In genomic region chr3:4976109-4976508, GRCh38 we compare ENCODE assay signal across 2 cellular contexts.
TF ChIP-seq lines count a peak whose summit lies in the region.

No MANE protein-coding gene starts in this region.

TF ChIP-seq in GM23338, 12 proteins besides CTCF, POLR2A, EP300 and RAD21:
- TF ChIP-seq JUNB (IDR thresholded peaks at IDR 0.05; ENCODE audit: unreplicated experiment) (no peak), REST (IDR thresholded peaks at IDR 0.05; ENCODE audit: unreplicated experiment) (no peak), NANOG (IDR thresholded peaks at IDR 0.05; ENCODE audit: borderline replicate concordance) (no peak), CREB1 (CRISPR knock-in tag; IDR thresholded peaks at IDR 0.05; ENCODE audit: low read depth) (0 out of 2 replicates have a peak, but pooled peaks have one; percentile 13)

TF ChIP-seq in K562, 482 proteins besides CTCF, POLR2A, EP300 and RAD21 (continues in another document):
- peak; percentile 38; the same call in 1 of the 2 replicates for TF ChIP-seq PTRF (tag; IDR thresholded peaks at IDR 0.05)
- TF ChIP-seq MITF (IDR thresholded peaks at IDR 0.05) = no peak
- peak; percentile 99 for TF ChIP-seq CEBPG (CRISPR knock-in tag; IDR thresholded peaks at IDR 0.05)
- peak in 1 of 2 experiments; percentile 99; a peak in 2 of 4 replicates for TF ChIP-seq CEBPG (tag; conservative IDR thresholded peaks at IDR 0.05 in 1 of 2, IDR thresholded peaks at IDR 0.05 in 1 of 2)
- peak; percentile 78 for TF ChIP-seq ZNF24 (IDR thresholded peaks at IDR 0.05)
- no peak for TF ChIP-seq SNIP1 (IDR thresholded peaks at IDR 0.05; ENCODE audit: low read depth)
- TF ChIP-seq HCFC1 (IDR thresholded peaks at IDR 0.05; ENCODE audit: low read depth, low read length) = peak; percentile 51
- no peak for TF ChIP-seq NFIX (CRISPR knock-in tag; IDR thresholded peaks at IDR 0.05; ENCODE audit: low read depth)
- peak; percentile 80; the same call in 1 of the 2 replicates for TF ChIP-seq XRCC5 (IDR thresholded peaks at IDR 0.05; ENCODE audit: low read depth, low read length)
- TF ChIP-seq DIDO1 (tag; IDR thresholded peaks at IDR 0.05; ENCODE audit: low read depth) = 0 out of 2 replicates have a peak, but pooled peaks have one; percentile 46
- peak; percentile 89 for TF ChIP-seq ZNF449 (CRISPR knock-in tag; IDR thresholded peaks at IDR 0.05)
- no peak for TF ChIP-seq FOXJ3 (CRISPR knock-in tag; IDR thresholded peaks at IDR 0.05)
- peak; percentile 63 for TF ChIP-seq CREB3L1 (IDR thresholded peaks at IDR 0.05; ENCODE audit: borderline replicate concordance, low read depth)
- 0 out of 2 replicates have a peak, but pooled peaks have one; percentile 27 for TF ChIP-seq ZNF764 (CRISPR knock-in tag; IDR thresholded peaks at IDR 0.05; ENCODE audit: low read depth)
- peak; percentile 70 for TF ChIP-seq DPF2 (IDR thresholded peaks at IDR 0.05)
- no peak for TF ChIP-seq POLR3G (IDR thresholded peaks at IDR 0.05; ENCODE audit: extremely low read depth, insufficient read length, insufficient replicate concordance)
- TF ChIP-seq ZNF740 (CRISPR knock-in tag; IDR thresholded peaks at IDR 0.05) = no peak
- TF ChIP-seq ZNF740 (tag; IDR thresholded peaks at IDR 0.05) = 0 out of 4 replicates have a peak, but pooled peaks of 1 of the 2 experiments have one; percentile 60
- 0 out of 2 replicates have a peak, but pooled peaks have one; percentile 3 for TF ChIP-seq ZBTB40 (IDR thresholded peaks at IDR 0.05)
- no peak for TF ChIP-seq ZBTB40 (CRISPR knock-in tag; IDR thresholded peaks at IDR 0.05)
- TF ChIP-seq SAFB (IDR thresholded peaks at IDR 0.05; ENCODE audit: borderline replicate concordance, low read depth, low read length) = no peak
- TF ChIP-seq ZBTB17 (CRISPR knock-in tag; IDR thresholded peaks at IDR 0.05) = peak; percentile 80
- peak; percentile 25 to 80; a peak in 3 of 4 replicates for TF ChIP-seq TEAD1 (CRISPR knock-in tag; IDR thresholded peaks at IDR 0.05)
- TF ChIP-seq DEAF1 (CRISPR knock-in tag; IDR thresholded peaks at IDR 0.05) = peak; percentile 98
- peak; percentile 70 for TF ChIP-seq ATF7 (IDR thresholded peaks at IDR 0.05)
- peak; percentile 68; the same call in 1 of the 2 replicates for TF ChIP-seq ZNF212 (CRISPR knock-in tag; IDR thresholded peaks at IDR 0.05)
- no peak for TF ChIP-seq ZNF277 (CRISPR knock-in tag; IDR thresholded peaks at IDR 0.05; ENCODE audit: borderline replicate concordance)
- peak; percentile 69; the same call in 1 of the 2 replicates for TF ChIP-seq CUX1 (CRISPR knock-in tag; IDR thresholded peaks at IDR 0.05)
- no peak for TF ChIP-seq KLF10 (CRISPR knock-in tag; IDR thresholded peaks at IDR 0.05)
- peak; percentile 65 for TF ChIP-seq CHD4 (IDR thresholded peaks at IDR 0.05; ENCODE audit: insufficient read depth, insufficient replicate concordance, low read depth, low read length, poor library complexity, severe bottlenecking)
